8 cellular contexts compared by ENCODE assay signal in the genomic region with DNA sequence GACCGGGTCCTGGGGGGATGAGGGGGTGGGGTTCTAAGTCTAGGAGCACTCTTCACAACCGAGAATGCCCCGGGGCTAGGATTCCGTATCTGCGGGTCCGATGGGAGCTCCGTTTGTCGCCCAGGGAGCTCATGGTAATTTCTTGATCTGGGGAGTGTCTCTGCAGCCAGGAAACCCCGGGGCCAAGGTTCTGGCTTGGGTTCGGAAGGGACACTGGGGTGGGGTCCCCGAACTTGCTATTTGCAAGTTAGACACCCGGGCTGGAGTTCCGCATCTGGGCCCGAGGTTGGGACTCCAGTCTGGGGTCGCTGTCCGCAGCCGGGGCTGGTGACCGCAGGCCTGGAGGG. TPM values are rescaled to one million over a fixed set of nuclear protein-coding genes. Genes with fewer than 3 reads are reported as not detected.
DNase-seq lines count a peak whose midpoint lies in the region; ATAC-seq and TF ChIP-seq lines count a peak whose summit lies in the region.

No MANE protein-coding gene starts in this region.

- no peak for ATAC-seq in activated CD8-positive, alpha-beta memory T cell treated with anti-CD3 and anti-CD28 coated beads, Interleukin-2, amount 10 ng/mL, durations not matched to agents 7 days and 5 days

- H3K36me3 Mint-ChIP-seq in activated CD8-positive, alpha-beta memory T cell treated with anti-CD3 and anti-CD28 coated beads, Interleukin-2, amount 10 ng/mL, durations not matched to agents 7 days and 5 days: peaks cover 11% of the 10 kb centered on the region

- H3K9me3 ChIP-seq in PC-9 (ENCODE audit: insufficient read depth, low read depth) (no peaks in the 10 kb centered on the region), esophagus (ENCODE audit: control insufficient read depth in 2 of 2, insufficient read depth in 1 of 2, low read depth in 1 of 2, low read length in 1 of 2) (no peaks in the 10 kb centered on the region), prostate gland (no peaks in the 10 kb centered on the region)

- H3K36me3 ChIP-seq in PC-9 (ENCODE audit: low read depth) (no peaks in the 10 kb centered on the region), esophagus (ENCODE audit: control insufficient read depth in 2 of 2, insufficient read depth in 2 of 2, low read length in 1 of 2) (peaks cover 5 to 6% of the 10 kb centered on the region in 2 donors), prostate gland (no peaks in the 10 kb centered on the region)

- H3K27me3 ChIP-seq in PC-9 (ENCODE audit: insufficient read depth, low read depth) (no peaks in the 10 kb centered on the region), esophagus (ENCODE audit: control insufficient read depth in 1 of 2, insufficient read depth in 2 of 2, low read length in 2 of 2) (no peaks in the 10 kb centered on the region), prostate gland (replicated peaks; ENCODE audit: insufficient read depth) (no peaks in the 10 kb centered on the region)

- peak overlapping the region; percentile 95 for H3K4me2 ChIP-seq in PC-9

- H3K27ac Mint-ChIP-seq in activated CD8-positive, alpha-beta memory T cell treated with anti-CD3 and anti-CD28 coated beads, Interleukin-2, amount 10 ng/mL, durations not matched to agents 7 days and 5 days: peak overlapping the region; percentile 88

- H3K4me3 ChIP-seq in PC-9 (peak overlapping the region; percentile 80), esophagus (ENCODE audit: low read depth in 1 of 2, low read length in 2 of 2) (peak overlapping the region; percentile 72 to 86), prostate gland (peak overlapping the region; percentile 96)

- BruUV-seq in PC-9 (replicated peaks; lab: Mats Ljungman, UMichigan): no TSS peak

- H3K27me3 Mint-ChIP-seq in activated CD8-positive, alpha-beta memory T cell treated with anti-CD3 and anti-CD28 coated beads, Interleukin-2, amount 10 ng/mL, durations not matched to agents 7 days and 5 days: no peaks in the 10 kb centered on the region

- no peak overlapping the region; the same call in 1 of the 2 replicates for H3K27ac ChIP-seq in PC-9
- H3K27ac ChIP-seq in esophagus (ENCODE audit: low read depth in 2 of 2, low read length in 1 of 2): peak overlapping the region; percentile 95 to 96
- H3K27ac ChIP-seq in prostate gland: peak overlapping the region; percentile 88 to 90

- peak overlapping the region; percentile 89 for H3K4me3 Mint-ChIP-seq in activated CD8-positive, alpha-beta memory T cell treated with anti-CD3 and anti-CD28 coated beads, Interleukin-2, amount 10 ng/mL, durations not matched to agents 7 days and 5 days

- no peak for TF ChIP-seq POLR2A in prostate gland (IDR thresholded peaks at IDR 0.05)

- peaks cover 51% of the 10 kb centered on the region for H3K79me2 ChIP-seq in PC-9 (ENCODE audit: low read depth)

- H3K9me3 Mint-ChIP-seq in activated CD8-positive, alpha-beta memory T cell treated with anti-CD3 and anti-CD28 coated beads, Interleukin-2, amount 10 ng/mL, durations not matched to agents 7 days and 5 days (ENCODE audit: low read depth): no peaks in the 10 kb centered on the region

- H2AFZ ChIP-seq in PC-9: peak overlapping the region; percentile 92

- no peak for DNase-seq in activated CD8-positive, alpha-beta memory T cell treated with anti-CD3 and anti-CD28 coated beads, Interleukin-2, amount 10 ng/mL, durations not matched to agents 7 days and 5 days
- DNase-seq in activated CD8-positive, alpha-beta memory T cell treated with anti-CD3 and anti-CD28 coated beads, Interleukin-2, amount 50 U/mL, for 4 hours: no peak
- no peak for DNase-seq in PC-9
- no peak for DNase-seq in prostate gland (ENCODE audit: low spot score)
- no peak for DNase-seq in anterior cingulate cortex (lab: John Stamatoyannopoulos, UW)
- DNase-seq in amniotic stem cell (lab: John Stamatoyannopoulos, UW): no peak
- DNase-seq in SKM-1 treated with dmso at 0.1 percent for 144 hours (lab: John Stamatoyannopoulos, UW; ENCODE audit: unreplicated experiment): no peak

- H3K4me1 ChIP-seq in PC-9 (replicated peaks; ENCODE audit: insufficient read depth) (peaks cover 39% of the 10 kb centered on the region), esophagus (ENCODE audit: control insufficient read depth in 2 of 2, insufficient read depth in 2 of 2, low read length in 1 of 2) (peaks cover 16 to 31% of the 10 kb centered on the region in 2 donors), prostate gland (replicated peaks) (peaks cover 25% of the 10 kb centered on the region)

- POLR2A ChIA-PET in PC-9 (lab: Charles Lee; ENCODE audit: unreplicated experiment): interaction anchor here (0.5 to 1.0 kb wide), 8 partner anchors 13 to 1618 kb away, joined by 3 to 12 read pairs (median 5); no protein-coding TSS in a partner anchor

- no peaks in the 10 kb centered on the region; the same call in 1 of the 2 replicates for H4K20me1 ChIP-seq in PC-9 (ENCODE audit: insufficient read depth)

- peaks cover 43% of the 10 kb centered on the region for H3K4me1 Mint-ChIP-seq in activated CD8-positive, alpha-beta memory T cell treated with anti-CD3 and anti-CD28 coated beads, Interleukin-2, amount 10 ng/mL, durations not matched to agents 7 days and 5 days

- H3F3A ChIP-seq in PC-9 (ENCODE audit: insufficient read depth, low read depth): peaks cover 16% of the 10 kb centered on the region; the same call in 1 of the 2 replicates

- CTCF ChIA-PET in activated CD8-positive, alpha-beta memory T cell treated with anti-CD3 and anti-CD28 coated beads, Interleukin-2, amount 10 ng/mL, durations not matched to agents 7 days and 5 days (lab: Charles Lee): interaction anchor here (0.7 to 6.0 kb wide), 18 partner anchors 9 to 175 kb away, joined by 3 to 67 read pairs (median 8); a partner anchor contains a TSS
- CTCF ChIA-PET in PC-9 (lab: Charles Lee): interaction anchor here (0.6 to 3.2 kb wide), 10 partner anchors 13 to 900 kb away, joined by 3 to 32 read pairs (median 9); no protein-coding TSS in a partner anchor

- 0% methylated on average over 14 to 18 of the region's 18 CpGs for WGBS in esophagus, 2 donors
- 0% methylated on average over 18 of the region's 18 CpGs for WGBS in prostate gland

- TF ChIP-seq CTCF in PC-9 (conservative IDR thresholded peaks at IDR 0.05) (no peak), prostate gland (IDR thresholded peaks at IDR 0.05) (no peak)

- intact Hi-C loops in PC-9 (cut with micrococcal nuclease; ENCODE audit: unreplicated experiment): loop anchor here (1.0 to 5.0 kb wide), 3 partner anchors 13 to 82 kb away; a partner anchor contains a TSS
- intact Hi-C loops in prostate gland (cut with DNase I): no loop called here

- H3K9me2 ChIP-seq in PC-9 (ENCODE audit: insufficient read depth): no peaks in the 10 kb centered on the region

RNA-seq across cellular contexts. Expression of a gene that starts 0.4 kb away (rescaled TPM):
- total RNA-seq in activated CD8-positive, alpha-beta memory T cell treated with anti-CD3 and anti-CD28 coated beads, Interleukin-2, amount 10 ng/mL, durations not matched to agents 7 days and 5 days: 10 to 100 TPM; 24.2 to 25.4 TPM
- 34.8 and 37.7 TPM in 2 replicates for total RNA-seq in PC-9 (2021)
- 10 to 100 TPM; 31.5 to 56.2 TPM for polyA plus RNA-seq in esophagus
- total RNA-seq in prostate gland: 10 to 100 TPM; 34.5 to 54.8 TPM

RNA-seq across cellular contexts. Expression of a gene that starts 37.5 kb away (rescaled TPM):
- total RNA-seq in activated CD8-positive, alpha-beta memory T cell treated with anti-CD3 and anti-CD28 coated beads, Interleukin-2, amount 10 ng/mL, durations not matched to agents 7 days and 5 days: 10 to 100 TPM; 32.6 to 34.6 TPM
- total RNA-seq in PC-9 (2021) (112 and 117 TPM in 2 replicates), prostate gland (10 to 100 TPM; 72.8 to 77.2 TPM)
- 10 to 100 TPM in 1 of 2 donors, 1 to 10 TPM in 1; 6.9 to 19.6 TPM for polyA plus RNA-seq in esophagus

RNA-seq across cellular contexts. Expression of a gene that starts 40.2 kb away (rescaled TPM):
- total RNA-seq in activated CD8-positive, alpha-beta memory T cell treated with anti-CD3 and anti-CD28 coated beads, Interleukin-2, amount 10 ng/mL, durations not matched to agents 7 days and 5 days: 100 to 1,000 TPM; 140 to 158 TPM
- total RNA-seq in PC-9 (2021) (137 and 174 TPM in 2 replicates), prostate gland (10 to 100 TPM; 47.1 to 64.7 TPM)
- polyA plus RNA-seq in esophagus: 10 to 100 TPM; 57.4 to 73.1 TPM
